In the genomic region with DNA sequence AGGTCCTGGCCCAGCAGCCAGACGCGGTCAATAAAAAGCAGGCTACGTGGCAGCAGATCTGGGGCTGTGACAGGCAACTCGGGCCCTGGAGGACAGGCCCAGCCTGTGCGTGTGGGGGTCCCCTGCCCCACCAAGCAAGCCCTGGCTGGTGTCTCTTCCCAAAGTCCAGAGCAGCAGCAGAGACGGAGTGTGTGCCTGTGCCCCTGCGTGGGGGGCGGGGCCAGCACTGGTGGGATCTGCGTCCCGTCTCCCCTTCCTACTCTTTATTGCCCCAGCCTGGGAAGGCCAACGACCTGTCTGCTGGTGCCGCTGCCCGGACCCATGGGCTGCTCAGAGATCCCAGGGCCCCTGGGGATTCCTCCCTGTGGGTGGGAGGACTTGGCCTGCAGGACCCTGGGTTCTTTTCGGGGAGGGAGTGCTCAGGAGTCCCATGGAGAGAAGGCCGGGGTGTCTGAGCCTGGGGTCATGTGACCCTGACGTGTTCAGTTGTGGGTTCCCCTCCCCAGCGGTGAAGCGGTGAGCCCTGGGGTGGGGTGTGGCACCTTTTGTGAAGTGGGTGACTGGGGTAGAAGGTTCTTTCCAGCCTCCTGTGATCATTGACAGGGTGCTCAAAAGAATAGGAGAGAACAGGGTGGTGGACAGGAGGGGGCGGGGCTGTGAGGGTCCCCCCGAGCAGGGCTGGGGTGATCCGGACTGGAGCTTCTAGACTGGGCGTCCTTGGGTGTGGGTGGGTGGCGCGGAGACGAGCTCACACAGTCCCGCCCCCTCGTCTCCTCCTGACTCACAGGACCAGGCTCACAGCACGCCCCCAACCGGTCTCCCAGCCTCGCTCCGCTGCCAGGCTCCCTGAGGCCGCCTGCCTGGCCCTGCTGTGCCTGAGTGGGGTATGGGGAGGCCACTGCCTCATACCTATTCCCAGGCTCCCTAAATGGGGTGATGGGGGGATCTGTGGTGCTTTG, we compare ENCODE assay signal across 11 cellular contexts. TPM values are rescaled to one million over a fixed set of nuclear protein-coding genes. Genes with fewer than 3 reads are reported as not detected.
DNase-seq lines count a peak whose midpoint lies in the region; ATAC-seq and TF ChIP-seq lines count a peak whose summit lies in the region.
"Had no signal": no experiment of that assay in that cellular context is flagged by ENCODE, and none has a peak within 500 bp of the region (broad histone marks: within the 10 kb centered on the region; RNA-seq: fewer than 3 reads in every experiment).

No MANE protein-coding gene starts in this region.

- H3K27me3 Mint-ChIP-seq in natural killer cell treated with Interleukin-12 subunit alpha and Interleukin-12 subunit beta and Interleukin-15 and Interleukin-18, amount 100 ng/mL, for 72 hours: no peaks in the 10 kb centered on the region
- H3K27me3 Mint-ChIP-seq in natural killer cell (ENCODE audit: low read depth in 2 of 2): no peaks in the 10 kb centered on the region
- H3K27me3 Mint-ChIP-seq in memory B cell: peaks cover 4% of the 10 kb centered on the region
- H3K27me3 Mint-ChIP-seq in activated T-helper 2 cell treated with anti-CD3 and anti-CD28 coated beads, Interferon-gamma antibody, Interleukin-2, Interleukin-4, amounts not matched to agents 10 μg/mL and 5 μg/mL and 100 μg/mL, durations not matched to agents 14 hours and 24 hours and 36 hours (ENCODE audit: low read depth): no peaks in the 10 kb centered on the region

- H3K4me1 Mint-ChIP-seq in natural killer cell treated with Interleukin-12 subunit alpha and Interleukin-12 subunit beta and Interleukin-15 and Interleukin-18, amount 100 ng/mL, for 72 hours (ENCODE audit: low read depth in 2 of 2): no peaks in the 10 kb centered on the region
- no peaks in the 10 kb centered on the region for H3K4me1 Mint-ChIP-seq in natural killer cell
- peaks cover 4% of the 10 kb centered on the region for H3K4me1 Mint-ChIP-seq in memory B cell
- no peaks in the 10 kb centered on the region for H3K4me1 Mint-ChIP-seq in activated T-helper 2 cell treated with anti-CD3 and anti-CD28 coated beads, Interferon-gamma antibody, Interleukin-2, Interleukin-4, amounts not matched to agents 10 μg/mL and 5 μg/mL and 100 μg/mL, durations not matched to agents 14 hours and 24 hours and 36 hours (ENCODE audit: low read depth)

- H3K9me3 ChIP-seq in aorta (ENCODE audit: control insufficient read depth, low read length): no peaks in the 10 kb centered on the region

- no peak overlapping the region for H3K27ac Mint-ChIP-seq in natural killer cell treated with Interleukin-12 subunit alpha and Interleukin-12 subunit beta and Interleukin-15 and Interleukin-18, amount 100 ng/mL, for 72 hours
- H3K27ac Mint-ChIP-seq in natural killer cell (no peak overlapping the region), memory B cell (no peak overlapping the region)
- no peak overlapping the region for H3K27ac Mint-ChIP-seq in activated T-helper 2 cell treated with anti-CD3 and anti-CD28 coated beads, Interferon-gamma antibody, Interleukin-2, Interleukin-4, amounts not matched to agents 10 μg/mL and 5 μg/mL and 100 μg/mL, durations not matched to agents 14 hours and 24 hours and 36 hours

- H3K27me3 ChIP-seq in aorta (ENCODE audit: control insufficient read depth in 1 of 2, insufficient read depth in 2 of 2, low read length in 1 of 2): no peaks in the 10 kb centered on the region

- no peak overlapping the region for H3K4me3 ChIP-seq in aorta (ENCODE audit: low read length in 2 of 2)

- WGBS in aorta, 2 donors: 79 to 82% methylated on average over 31 to 32 of the region's 32 CpGs

- no peak for ATAC-seq in natural killer cell treated with Interleukin-12 subunit alpha and Interleukin-12 subunit beta and Interleukin-15 and Interleukin-18, amount 100 ng/mL, for 72 hours
- no peak for ATAC-seq in natural killer cell
- ATAC-seq in memory B cell (ENCODE audit: low read depth): peak; percentile 31
- no peak for ATAC-seq in aorta (ENCODE audit: low FRiP score)
- no peak for ATAC-seq in GM18502 (IDR thresholded peaks at IDR 0.05; ENCODE audit: poor library complexity, unreplicated experiment)

- intact Hi-C loops in natural killer cell (cut with micrococcal nuclease) (no loop called here), aorta (cut with DNase I) (no loop called here)
- intact Hi-C loops in activated T-helper 2 cell treated with anti-CD3 and anti-CD28 coated beads, Interferon-gamma antibody, Interleukin-2, Interleukin-4, amounts not matched to agents 10 μg/mL and 5 μg/mL and 100 μg/mL, durations not matched to agents 14 hours and 24 hours and 36 hours (cut with micrococcal nuclease): no loop called here

- H3K4me3 Mint-ChIP-seq in natural killer cell treated with Interleukin-12 subunit alpha and Interleukin-12 subunit beta and Interleukin-15 and Interleukin-18, amount 100 ng/mL, for 72 hours: no peak overlapping the region
- H3K4me3 Mint-ChIP-seq in natural killer cell (no peak overlapping the region), memory B cell (no peak overlapping the region)
- no peak overlapping the region for H3K4me3 Mint-ChIP-seq in activated T-helper 2 cell treated with anti-CD3 and anti-CD28 coated beads, Interferon-gamma antibody, Interleukin-2, Interleukin-4, amounts not matched to agents 10 μg/mL and 5 μg/mL and 100 μg/mL, durations not matched to agents 14 hours and 24 hours and 36 hours (ENCODE audit: low read depth)

- no peaks in the 10 kb centered on the region for H3K36me3 ChIP-seq in aorta (ENCODE audit: control insufficient read depth in 1 of 2, insufficient read depth in 2 of 2, low read length in 1 of 2)

- DNase-seq in natural killer cell treated with Interleukin-12 subunit alpha and Interleukin-12 subunit beta and Interleukin-15 and Interleukin-18, amount 100 ng/mL, for 72 hours (ENCODE audit: low spot score): peak; percentile 54
- DNase-seq in natural killer cell: no peak
- peak; percentile 62 for DNase-seq in ecto neural progenitor cell (ENCODE audit: low spot score)
- DNase-seq in memory B cell (ENCODE audit: low spot score in 2 of 2): no peak
- peak; percentile 37 to 72 for DNase-seq in aorta
- no peak for DNase-seq in stimulated activated CD4-positive, alpha-beta T cell treated with anti-CD3 and anti-CD28 coated beads, Interleukin-4, amount 100 ng/mL, for 24 hours
- DNase-seq in activated T-helper 2 cell treated with anti-CD3 and anti-CD28 coated beads, Interferon-gamma antibody, Interleukin-2, Interleukin-4, amounts not matched to agents 10 μg/mL and 5 μg/mL and 100 μg/mL, durations not matched to agents 14 hours and 24 hours and 36 hours (ENCODE audit: low spot score): no peak
- DNase-seq: central memory CD4-positive, alpha-beta T cell; NCI-H524 had no signal

- TF ChIP-seq CTCF in natural killer cell (IDR thresholded peaks at IDR 0.05): no peak

- H3K36me3 Mint-ChIP-seq in natural killer cell treated with Interleukin-12 subunit alpha and Interleukin-12 subunit beta and Interleukin-15 and Interleukin-18, amount 100 ng/mL, for 72 hours: no peaks in the 10 kb centered on the region
- H3K36me3 Mint-ChIP-seq in natural killer cell (no peaks in the 10 kb centered on the region), memory B cell (no peaks in the 10 kb centered on the region)
- no peaks in the 10 kb centered on the region for H3K36me3 Mint-ChIP-seq in activated T-helper 2 cell treated with anti-CD3 and anti-CD28 coated beads, Interferon-gamma antibody, Interleukin-2, Interleukin-4, amounts not matched to agents 10 μg/mL and 5 μg/mL and 100 μg/mL, durations not matched to agents 14 hours and 24 hours and 36 hours (ENCODE audit: low read depth)

- H3K27ac ChIP-seq in aorta (ENCODE audit: low read depth in 1 of 2, low read length in 2 of 2): no peak overlapping the region

- H3K9me3 Mint-ChIP-seq in natural killer cell treated with Interleukin-12 subunit alpha and Interleukin-12 subunit beta and Interleukin-15 and Interleukin-18, amount 100 ng/mL, for 72 hours: no peaks in the 10 kb centered on the region
- no peaks in the 10 kb centered on the region for H3K9me3 Mint-ChIP-seq in natural killer cell
- no peaks in the 10 kb centered on the region for H3K9me3 Mint-ChIP-seq in memory B cell
- no peaks in the 10 kb centered on the region for H3K9me3 Mint-ChIP-seq in activated T-helper 2 cell treated with anti-CD3 and anti-CD28 coated beads, Interferon-gamma antibody, Interleukin-2, Interleukin-4, amounts not matched to agents 10 μg/mL and 5 μg/mL and 100 μg/mL, durations not matched to agents 14 hours and 24 hours and 36 hours

- no peaks in the 10 kb centered on the region for H3K4me1 ChIP-seq in aorta (ENCODE audit: control insufficient read depth in 1 of 2, insufficient read depth in 2 of 2, low read length in 2 of 2)

RNA-seq across cellular contexts. Expression of a gene that starts 22.4 kb away (rescaled TPM):
- total RNA-seq in natural killer cell treated with Interleukin-12 subunit alpha and Interleukin-12 subunit beta and Interleukin-15 and Interleukin-18, amount 100 ng/mL, for 72 hours: not detected
- not detected for total RNA-seq in natural killer cell
- total RNA-seq in aorta: 1 to 10 TPM in 1 of 2 donors, under 1 TPM in 1; 0.13 to 2.2 TPM
- 1 to 10 TPM in 1 of 2 donors, under 1 TPM in 1; 0.20 to 1.6 TPM for polyA plus RNA-seq in aorta
- total RNA-seq in activated T-helper 2 cell treated with anti-CD3 and anti-CD28 coated beads, Interferon-gamma antibody, Interleukin-2, Interleukin-4, amounts not matched to agents 10 μg/mL and 5 μg/mL and 100 μg/mL, durations not matched to agents 14 hours and 24 hours and 36 hours: not detected in 2 replicates
- total RNA-seq: lung microvascular endothelial cell had no signal

RNA-seq across cellular contexts. Expression of a gene that starts 30.5 kb away (rescaled TPM):
- not detected for total RNA-seq in natural killer cell treated with Interleukin-12 subunit alpha and Interleukin-12 subunit beta and Interleukin-15 and Interleukin-18, amount 100 ng/mL, for 72 hours
- total RNA-seq in natural killer cell (not detected), aorta (1 to 10 TPM; 4.6 to 8.3 TPM)
- 1 to 10 TPM in 1 of 2 donors, under 1 TPM in 1; 0.13 to 1.9 TPM for polyA plus RNA-seq in aorta
- total RNA-seq in activated T-helper 2 cell treated with anti-CD3 and anti-CD28 coated beads, Interferon-gamma antibody, Interleukin-2, Interleukin-4, amounts not matched to agents 10 μg/mL and 5 μg/mL and 100 μg/mL, durations not matched to agents 14 hours and 24 hours and 36 hours: 0.28 and 0.34 TPM in 2 replicates

Comparison
In these comparisons a context has a peak if more than half of its experiments do, and no peak if none do; other contexts are left out.
1. DNase-seq: peak in natural killer cell treated with Interleukin-12 subunit alpha and Interleukin-12 subunit beta and Interleukin-15 and Interleukin-18, amount 100 ng/mL, for 72 hours (single experiment), ecto neural progenitor cell (single experiment) and aorta (2 of 2); none in natural killer cell (single experiment), memory B cell (0 of 2), stimulated activated CD4-positive, alpha-beta T cell treated with anti-CD3 and anti-CD28 coated beads, Interleukin-4, amount 100 ng/mL, for 24 hours (single experiment) and activated T-helper 2 cell treated with anti-CD3 and anti-CD28 coated beads, Interferon-gamma antibody, Interleukin-2, Interleukin-4, amounts not matched to agents 10 μg/mL and 5 μg/mL and 100 μg/mL, durations not matched to agents 14 hours and 24 hours and 36 hours (single experiment).